In the genomic region with DNA sequence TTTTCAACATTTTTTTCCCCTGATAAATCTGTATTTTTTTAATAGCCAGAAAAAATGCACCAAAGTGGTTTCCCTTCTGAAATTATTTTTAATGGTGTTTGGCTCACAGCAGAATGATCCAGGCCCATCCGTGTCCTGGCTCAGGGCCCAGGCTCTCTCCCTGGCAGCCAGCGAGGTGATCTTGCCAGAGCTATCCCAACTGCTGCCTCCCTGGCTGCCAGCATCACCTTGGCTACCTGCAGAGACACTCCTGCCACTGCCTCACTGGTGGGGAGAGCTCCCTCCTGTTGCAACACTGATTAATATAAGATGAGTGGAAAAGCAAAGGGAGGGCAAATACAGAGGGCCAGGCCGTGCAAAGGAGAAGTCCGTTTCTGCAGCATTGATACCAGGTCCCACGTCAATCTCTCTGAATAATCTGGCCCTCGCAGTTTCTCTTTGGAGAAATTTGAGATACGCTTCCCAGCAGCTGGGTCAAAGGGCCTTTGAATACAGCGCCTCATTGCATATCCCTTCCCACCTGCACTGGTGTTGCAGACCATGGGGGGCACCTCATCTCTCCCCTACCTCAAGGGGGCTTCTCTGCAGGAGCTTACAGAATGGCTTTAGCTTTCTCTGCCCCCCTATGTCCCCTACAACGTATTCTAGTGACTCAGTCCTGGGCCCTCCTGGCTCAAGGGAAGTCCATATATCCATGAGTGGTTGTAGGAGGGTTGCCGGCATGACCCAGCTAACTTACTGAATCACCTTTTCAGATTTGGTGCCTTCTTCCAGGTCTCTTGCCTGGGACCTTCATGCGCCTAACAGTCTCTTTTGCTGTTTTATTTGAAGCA, we compare ENCODE assay signal across 1 cellular context.
TF ChIP-seq lines count a peak whose summit lies in the region.

No MANE protein-coding gene starts in this region.

TF ChIP-seq in SK-N-SH, 30 proteins besides CTCF, POLR2A, EP300 and RAD21 (continued from another document):
- TF ChIP-seq, protein P1, sequence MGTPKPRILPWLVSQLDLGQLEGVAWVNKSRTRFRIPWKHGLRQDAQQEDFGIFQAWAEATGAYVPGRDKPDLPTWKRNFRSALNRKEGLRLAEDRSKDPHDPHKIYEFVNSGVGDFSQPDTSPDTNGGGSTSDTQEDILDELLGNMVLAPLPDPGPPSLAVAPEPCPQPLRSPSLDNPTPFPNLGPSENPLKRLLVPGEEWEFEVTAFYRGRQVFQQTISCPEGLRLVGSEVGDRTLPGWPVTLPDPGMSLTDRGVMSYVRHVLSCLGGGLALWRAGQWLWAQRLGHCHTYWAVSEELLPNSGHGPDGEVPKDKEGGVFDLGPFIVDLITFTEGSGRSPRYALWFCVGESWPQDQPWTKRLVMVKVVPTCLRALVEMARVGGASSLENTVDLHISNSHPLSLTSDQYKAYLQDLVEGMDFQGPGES (IDR thresholded peaks at IDR 0.05; ENCODE audit: low read depth, low read length) = no peak
- TF ChIP-seq TEAD4 (IDR thresholded peaks at IDR 0.05; ENCODE audit: borderline replicate concordance, insufficient read depth) (0 out of 2 replicates have a peak, but pooled peaks have one; percentile 22), CHD2 (IDR thresholded peaks at IDR 0.05; ENCODE audit: low read length, partially characterized antibody) (no peak), TAF1 (IDR thresholded peaks at IDR 0.05; ENCODE audit: borderline replicate concordance, low read depth, low read length) (no peak), FOXM1 (IDR thresholded peaks at IDR 0.05; ENCODE audit: low read depth) (no peak), NFIC (IDR thresholded peaks at IDR 0.05; ENCODE audit: borderline replicate concordance) (peak; percentile 94), GATA2 (CRISPR knock-in tag; IDR thresholded peaks at IDR 0.05) (no peak), RCOR1 (IDR thresholded peaks at IDR 0.05; ENCODE audit: low read length) (no peak)
- TF ChIP-seq, protein P2, sequence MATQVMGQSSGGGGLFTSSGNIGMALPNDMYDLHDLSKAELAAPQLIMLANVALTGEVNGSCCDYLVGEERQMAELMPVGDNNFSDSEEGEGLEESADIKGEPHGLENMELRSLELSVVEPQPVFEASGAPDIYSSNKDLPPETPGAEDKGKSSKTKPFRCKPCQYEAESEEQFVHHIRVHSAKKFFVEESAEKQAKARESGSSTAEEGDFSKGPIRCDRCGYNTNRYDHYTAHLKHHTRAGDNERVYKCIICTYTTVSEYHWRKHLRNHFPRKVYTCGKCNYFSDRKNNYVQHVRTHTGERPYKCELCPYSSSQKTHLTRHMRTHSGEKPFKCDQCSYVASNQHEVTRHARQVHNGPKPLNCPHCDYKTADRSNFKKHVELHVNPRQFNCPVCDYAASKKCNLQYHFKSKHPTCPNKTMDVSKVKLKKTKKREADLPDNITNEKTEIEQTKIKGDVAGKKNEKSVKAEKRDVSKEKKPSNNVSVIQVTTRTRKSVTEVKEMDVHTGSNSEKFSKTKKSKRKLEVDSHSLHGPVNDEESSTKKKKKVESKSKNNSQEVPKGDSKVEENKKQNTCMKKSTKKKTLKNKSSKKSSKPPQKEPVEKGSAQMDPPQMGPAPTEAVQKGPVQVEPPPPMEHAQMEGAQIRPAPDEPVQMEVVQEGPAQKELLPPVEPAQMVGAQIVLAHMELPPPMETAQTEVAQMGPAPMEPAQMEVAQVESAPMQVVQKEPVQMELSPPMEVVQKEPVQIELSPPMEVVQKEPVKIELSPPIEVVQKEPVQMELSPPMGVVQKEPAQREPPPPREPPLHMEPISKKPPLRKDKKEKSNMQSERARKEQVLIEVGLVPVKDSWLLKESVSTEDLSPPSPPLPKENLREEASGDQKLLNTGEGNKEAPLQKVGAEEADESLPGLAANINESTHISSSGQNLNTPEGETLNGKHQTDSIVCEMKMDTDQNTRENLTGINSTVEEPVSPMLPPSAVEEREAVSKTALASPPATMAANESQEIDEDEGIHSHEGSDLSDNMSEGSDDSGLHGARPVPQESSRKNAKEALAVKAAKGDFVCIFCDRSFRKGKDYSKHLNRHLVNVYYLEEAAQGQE (IDR thresholded peaks at IDR 0.05; ENCODE audit: low read depth, low read length) = no peak
- TF ChIP-seq, protein P3, sequence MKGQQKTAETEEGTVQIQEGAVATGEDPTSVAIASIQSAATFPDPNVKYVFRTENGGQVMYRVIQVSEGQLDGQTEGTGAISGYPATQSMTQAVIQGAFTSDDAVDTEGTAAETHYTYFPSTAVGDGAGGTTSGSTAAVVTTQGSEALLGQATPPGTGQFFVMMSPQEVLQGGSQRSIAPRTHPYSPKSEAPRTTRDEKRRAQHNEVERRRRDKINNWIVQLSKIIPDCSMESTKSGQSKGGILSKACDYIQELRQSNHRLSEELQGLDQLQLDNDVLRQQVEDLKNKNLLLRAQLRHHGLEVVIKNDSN (IDR thresholded peaks at IDR 0.05; ENCODE audit: borderline replicate concordance, low read depth) = no peak
- TF ChIP-seq, protein P4, sequence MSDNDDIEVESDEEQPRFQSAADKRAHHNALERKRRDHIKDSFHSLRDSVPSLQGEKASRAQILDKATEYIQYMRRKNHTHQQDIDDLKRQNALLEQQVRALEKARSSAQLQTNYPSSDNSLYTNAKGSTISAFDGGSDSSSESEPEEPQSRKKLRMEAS (IDR thresholded peaks at IDR 0.05; ENCODE audit: low read depth) = no peak
